In genomic region chr6:97438011-97438671, GRCh38 we compare ENCODE assay signal across 18 cellular contexts.
DNase-seq lines count a peak whose midpoint lies in the region; ATAC-seq lines count a peak whose summit lies in the region.
"Had no signal": no experiment of that assay in that cellular context is flagged by ENCODE, and none has a peak within 500 bp of the region (broad histone marks: within the 10 kb centered on the region; RNA-seq: fewer than 3 reads in every experiment).

No MANE protein-coding gene starts in this region.

- ATAC-seq in GM19035 (IDR thresholded peaks at IDR 0.05; ENCODE audit: unreplicated experiment): peak; percentile 54
- peak; percentile 61 for ATAC-seq in GM21825 (IDR thresholded peaks at IDR 0.05; ENCODE audit: unreplicated experiment)
- ATAC-seq in HG03342 (IDR thresholded peaks at IDR 0.05; ENCODE audit: unreplicated experiment): peak; percentile 64
- ATAC-seq in HG02885 (IDR thresholded peaks at IDR 0.05; ENCODE audit: poor library complexity, unreplicated experiment): no peak
- ATAC-seq: body of pancreas; right lobe of liver; SK-N-SH treated with all-trans-retinoic acid at 6 μM for 48 hours; stimulated activated memory B cell treated with anti-CD40 and anti-IgM and Interleukin-4, amounts not matched to agents 10 μg/mL and 1 μg/mL and 100 μg/mL, for 72 hours had no signal

- peak; percentile 36 for DNase-seq in medulla oblongata (ENCODE audit: extremely low spot score)
- DNase-seq in NCI-H1417 treated with DMSO at 0.1 percent for 48 hours (lab: John Stamatoyannopoulos, UW): no peak
- no peak for DNase-seq in activated T-cell treated with anti-CD3 and anti-CD28 coated beads, Interleukin-2, amount 50 U/mL, for 1 hour
- no peak for DNase-seq in NCI-H2107 (lab: John Stamatoyannopoulos, UW)
- DNase-seq: activated CD8-positive, alpha-beta memory T cell treated with anti-CD3 and anti-CD28 coated beads for 24 hours; activated gamma-delta T cell; BE2C; body of pancreas; DMS53; effector CD4-positive, alpha-beta T cell; MG63; right lobe of liver had no signal
